ENCODE assay signal across 29 cellular contexts in the genomic region with DNA sequence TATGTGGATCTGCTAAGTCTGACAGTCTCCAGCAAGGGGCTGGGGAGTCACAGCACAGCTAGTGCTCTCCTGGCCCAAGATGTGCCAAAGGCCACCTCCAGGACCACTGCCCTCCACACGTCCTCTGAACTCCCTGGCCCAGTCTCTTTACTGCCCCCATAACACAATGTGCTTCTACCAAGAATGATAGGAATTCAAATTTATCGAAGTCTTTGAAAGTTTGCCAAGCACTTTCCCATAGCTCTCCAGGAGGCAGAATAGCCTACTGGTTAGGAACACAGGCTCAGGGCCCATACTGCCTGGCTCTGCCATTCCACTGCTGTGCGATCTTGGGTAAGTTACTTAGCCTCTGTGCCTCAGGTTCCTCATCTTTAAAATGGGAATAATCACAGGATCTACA.
DNase-seq lines count a peak whose midpoint lies in the region; ATAC-seq and TF ChIP-seq lines count a peak whose summit lies in the region.
"Had no signal": no experiment of that assay in that cellular context is flagged by ENCODE, and none has a peak within 500 bp of the region (broad histone marks: within the 10 kb centered on the region; RNA-seq: fewer than 3 reads in every experiment).

No MANE protein-coding gene starts in this region.

- H3K4me1 Mint-ChIP-seq in WTC11 (peaks cover 67% of the 10 kb centered on the region), osteocyte (ENCODE audit: unreplicated experiment) (peaks cover 39% of the 10 kb centered on the region)
- H3K4me1 Mint-ChIP-seq: stimulated activated memory B cell treated with anti-CD40 and anti-IgM and Interleukin-4, amounts not matched to agents 10 μg/mL and 1 μg/mL and 100 μg/mL, for 72 hours had no signal

- no peaks in the 10 kb centered on the region for H3K36me3 ChIP-seq in iPS-20b (ENCODE audit: insufficient read depth, low read depth, low read length)
- no peaks in the 10 kb centered on the region for H3K36me3 ChIP-seq in effector memory CD4-positive, alpha-beta T cell (ENCODE audit: control insufficient read depth, insufficient read depth, low read length)
- H3K36me3 ChIP-seq: gastrocnemius medialis had no signal

- H3K9me3 ChIP-seq in iPS-20b (ENCODE audit: insufficient read depth, low read depth, low read length) = no peaks in the 10 kb centered on the region
- no peaks in the 10 kb centered on the region for H3K9me3 ChIP-seq in effector memory CD4-positive, alpha-beta T cell (ENCODE audit: control insufficient read depth, low read length)
- H3K9me3 ChIP-seq: gastrocnemius medialis had no signal

- intact Hi-C loops in dorsolateral prefrontal cortex (cut with DNase I) = loop anchor here in 1 of 2 donors (10.0 kb wide), 1 partner anchor 277 kb away; the partner anchor contains the start of gene RPS4X

- H3K4me1 ChIP-seq in iPS-20b (ENCODE audit: insufficient read depth, low read length) = peaks cover 22% of the 10 kb centered on the region
- peaks cover 3% of the 10 kb centered on the region for H3K4me1 ChIP-seq in effector memory CD4-positive, alpha-beta T cell (ENCODE audit: control insufficient read depth, insufficient read depth, low read length, poor library complexity, severe bottlenecking)
- H3K4me1 ChIP-seq: gastrocnemius medialis, parathyroid adenoma had no signal

- CTCF ChIA-PET in WTC11 (lab: Charles Lee) = interaction anchor here (0.8 to 3.2 kb wide), 8 partner anchors 21 to 87 kb away, joined by 3 to 29 read pairs (median 4); partner anchors contain the start of gene NHSL2

- DNase-seq in AG10803 (ENCODE audit: low read depth) (peak; percentile 17), WTC11 (ENCODE audit: low spot score) (no peak), osteocyte (ENCODE audit: extremely low spot score, unreplicated experiment) (no peak), dorsolateral prefrontal cortex (no peak), T-helper 1 cell (no peak)
- no peak for DNase-seq in effector memory CD4-positive, alpha-beta T cell
- DNase-seq: activated CD4-positive, alpha-beta memory T cell treated with anti-CD3 and anti-CD28 coated beads, Interleukin-2, amount 10 ng/mL, durations not matched to agents 7 days and 5 days; activated CD4-positive, alpha-beta T cell treated with anti-CD3 and anti-CD28 coated beads for 1 hour; activated CD8-positive, alpha-beta memory T cell treated with anti-CD3 and anti-CD28 coated beads, Interleukin-2, amount 50 U/mL, for 48 hours; activated naive CD4-positive, alpha-beta T cell treated with anti-CD3 and anti-CD28 coated beads, Interleukin-2, amount 10 ng/mL, durations not matched to agents 7 days and 5 days; AML-193; CD4-positive, alpha-beta memory T cell; effector memory CD8-positive, alpha-beta T cell; hippocampal formation; Karpas-422; NCI-H1436 treated with DMSO at 0.1 percent for 48 hours; NCI-H446; NCI-H82; stimulated activated CD4-positive, alpha-beta T cell treated with anti-CD3 and anti-CD28 coated beads, Interleukin-4, amount 100 ng/mL, for 24 hours; substantia nigra; T-helper 17 cell had no signal

- ATAC-seq in WTC11 (no peak), GM19455 (IDR thresholded peaks at IDR 0.05; ENCODE audit: unreplicated experiment) (no peak)
- ATAC-seq: effector memory CD8-positive, alpha-beta T cell; left lobe of liver; natural killer cell treated with Interleukin-12 subunit alpha and Interleukin-12 subunit beta and Interleukin-15 and Interleukin-18, amount 100 ng/mL, for 72 hours; stimulated activated memory B cell treated with anti-CD40 and anti-IgM and Interleukin-4, amounts not matched to agents 10 μg/mL and 1 μg/mL and 100 μg/mL, for 72 hours; T-helper 17 cell had no signal

- H3K36me3 Mint-ChIP-seq in WTC11 = no peaks in the 10 kb centered on the region
- no peaks in the 10 kb centered on the region for H3K36me3 Mint-ChIP-seq in osteocyte (ENCODE audit: unreplicated experiment)
- H3K36me3 Mint-ChIP-seq: activated naive CD4-positive, alpha-beta T cell treated with anti-CD3 and anti-CD28 coated beads, Interleukin-2, amount 10 ng/mL, durations not matched to agents 7 days and 5 days; CD4-positive, alpha-beta memory T cell; natural killer cell treated with Interleukin-12 subunit alpha and Interleukin-12 subunit beta and Interleukin-15 and Interleukin-18, amount 100 ng/mL, for 72 hours; stimulated activated memory B cell treated with anti-CD40 and anti-IgM and Interleukin-4, amounts not matched to agents 10 μg/mL and 1 μg/mL and 100 μg/mL, for 72 hours had no signal

- H3K4me3 Mint-ChIP-seq in WTC11 (no peak overlapping the region), osteocyte (ENCODE audit: unreplicated experiment) (no peak overlapping the region)
- H3K4me3 Mint-ChIP-seq: activated CD4-positive, alpha-beta memory T cell treated with anti-CD3 and anti-CD28 coated beads, Interleukin-2, amount 10 ng/mL, durations not matched to agents 7 days and 5 days; activated naive CD4-positive, alpha-beta T cell treated with anti-CD3 and anti-CD28 coated beads, Interleukin-2, amount 10 ng/mL, durations not matched to agents 7 days and 5 days; CD4-positive, alpha-beta memory T cell; effector memory CD8-positive, alpha-beta T cell; natural killer cell treated with Interleukin-12 subunit alpha and Interleukin-12 subunit beta and Interleukin-15 and Interleukin-18, amount 100 ng/mL, for 72 hours; stimulated activated memory B cell treated with anti-CD40 and anti-IgM and Interleukin-4, amounts not matched to agents 10 μg/mL and 1 μg/mL and 100 μg/mL, for 72 hours; T-helper 17 cell had no signal

- no peak overlapping the region for H3K27ac ChIP-seq in iPS-20b (ENCODE audit: low read length)
- H3K27ac ChIP-seq in dorsolateral prefrontal cortex = peak overlapping the region in 2 of 59 donors; percentile 21 to 36
- no peak overlapping the region for H3K27ac ChIP-seq in effector memory CD4-positive, alpha-beta T cell (ENCODE audit: insufficient read depth, low read length, poor library complexity, severe bottlenecking)
- H3K27ac ChIP-seq: gastrocnemius medialis, parathyroid adenoma, SK-N-MC had no signal

- no peak overlapping the region for H3K4me3 ChIP-seq in AG10803 (ENCODE audit: low read length)
- H3K4me3 ChIP-seq in iPS-20b (ENCODE audit: low read length) = no peak overlapping the region
- H3K4me3 ChIP-seq in dorsolateral prefrontal cortex = no peak overlapping the region
- no peak overlapping the region for H3K4me3 ChIP-seq in effector memory CD4-positive, alpha-beta T cell (ENCODE audit: insufficient read depth, low read depth, low read length, poor library complexity, severe bottlenecking)
- H3K4me3 ChIP-seq: gastrocnemius medialis, SK-N-MC had no signal

- peaks cover 11% of the 10 kb centered on the region for H3K27me3 Mint-ChIP-seq in WTC11 (ENCODE audit: low read depth)
- no peaks in the 10 kb centered on the region for H3K27me3 Mint-ChIP-seq in osteocyte (ENCODE audit: unreplicated experiment)
- H3K27me3 Mint-ChIP-seq: CD4-positive, alpha-beta memory T cell; effector memory CD8-positive, alpha-beta T cell; stimulated activated memory B cell treated with anti-CD40 and anti-IgM and Interleukin-4, amounts not matched to agents 10 μg/mL and 1 μg/mL and 100 μg/mL, for 72 hours; T-helper 17 cell had no signal

- no peak for TF ChIP-seq CTCF in AG10803 (conservative IDR thresholded peaks at IDR 0.05; ENCODE audit: low read length)
- TF ChIP-seq CTCF in WTC11 (IDR thresholded peaks at IDR 0.05) = no peak
- no peak for TF ChIP-seq CTCF in osteocyte (IDR thresholded peaks at IDR 0.05)
- no peak for TF ChIP-seq CTCF in dorsolateral prefrontal cortex (IDR thresholded peaks at IDR 0.05 in 54 of 56, conservative IDR thresholded peaks at IDR 0.05 in 2 of 56; ENCODE audit: low read depth in 1 of 56, partially characterized antibody in 56 of 56)

- H3K9me3 Mint-ChIP-seq in WTC11 = no peaks in the 10 kb centered on the region
- H3K9me3 Mint-ChIP-seq in osteocyte (ENCODE audit: unreplicated experiment) = no peaks in the 10 kb centered on the region
- H3K9me3 Mint-ChIP-seq: activated CD4-positive, alpha-beta memory T cell treated with anti-CD3 and anti-CD28 coated beads, Interleukin-2, amount 10 ng/mL, durations not matched to agents 7 days and 5 days; activated naive CD4-positive, alpha-beta T cell treated with anti-CD3 and anti-CD28 coated beads, Interleukin-2, amount 10 ng/mL, durations not matched to agents 7 days and 5 days; effector memory CD8-positive, alpha-beta T cell; natural killer cell treated with Interleukin-12 subunit alpha and Interleukin-12 subunit beta and Interleukin-15 and Interleukin-18, amount 100 ng/mL, for 72 hours; stimulated activated memory B cell treated with anti-CD40 and anti-IgM and Interleukin-4, amounts not matched to agents 10 μg/mL and 1 μg/mL and 100 μg/mL, for 72 hours had no signal

- POLR2A ChIA-PET in WTC11 (lab: Charles Lee) = interaction anchor here (0.8 to 1.9 kb wide), 3 partner anchors 21 to 86 kb away, joined by 3 to 14 read pairs (median 4); partner anchors contain the start of gene NHSL2

- H3K27ac Mint-ChIP-seq in WTC11 = peak overlapping the region; percentile 76; the same call in 1 of the 2 replicates
- H3K27ac Mint-ChIP-seq in osteocyte (ENCODE audit: unreplicated experiment) = peak overlapping the region; percentile 92
- H3K27ac Mint-ChIP-seq: activated CD4-positive, alpha-beta memory T cell treated with anti-CD3 and anti-CD28 coated beads, Interleukin-2, amount 10 ng/mL, durations not matched to agents 7 days and 5 days; activated naive CD4-positive, alpha-beta T cell treated with anti-CD3 and anti-CD28 coated beads, Interleukin-2, amount 10 ng/mL, durations not matched to agents 7 days and 5 days; CD4-positive, alpha-beta memory T cell; effector memory CD8-positive, alpha-beta T cell; natural killer cell treated with Interleukin-12 subunit alpha and Interleukin-12 subunit beta and Interleukin-15 and Interleukin-18, amount 100 ng/mL, for 72 hours; stimulated activated memory B cell treated with anti-CD40 and anti-IgM and Interleukin-4, amounts not matched to agents 10 μg/mL and 1 μg/mL and 100 μg/mL, for 72 hours had no signal

- peak overlapping the region; percentile 48; the same call in 1 of the 2 replicates for H3K9ac ChIP-seq in iPS-20b (ENCODE audit: low read depth, low read length)
- H3K9ac ChIP-seq: parathyroid adenoma had no signal

- H3K27me3 ChIP-seq in iPS-20b (ENCODE audit: insufficient read depth, low read length) = no peaks in the 10 kb centered on the region
- H3K27me3 ChIP-seq in dorsolateral prefrontal cortex = peaks cover 0 to 86% (median 23%) of the 10 kb centered on the region in 45 donors
- H3K27me3 ChIP-seq in effector memory CD4-positive, alpha-beta T cell (replicated peaks; ENCODE audit: control insufficient read depth, insufficient read depth, low read length, poor library complexity, severe bottlenecking) = no peaks in the 10 kb centered on the region
- H3K27me3 ChIP-seq: gastrocnemius medialis had no signal
